Comparison of ENCODE assay signal across 15 cellular contexts in the genomic region with DNA sequence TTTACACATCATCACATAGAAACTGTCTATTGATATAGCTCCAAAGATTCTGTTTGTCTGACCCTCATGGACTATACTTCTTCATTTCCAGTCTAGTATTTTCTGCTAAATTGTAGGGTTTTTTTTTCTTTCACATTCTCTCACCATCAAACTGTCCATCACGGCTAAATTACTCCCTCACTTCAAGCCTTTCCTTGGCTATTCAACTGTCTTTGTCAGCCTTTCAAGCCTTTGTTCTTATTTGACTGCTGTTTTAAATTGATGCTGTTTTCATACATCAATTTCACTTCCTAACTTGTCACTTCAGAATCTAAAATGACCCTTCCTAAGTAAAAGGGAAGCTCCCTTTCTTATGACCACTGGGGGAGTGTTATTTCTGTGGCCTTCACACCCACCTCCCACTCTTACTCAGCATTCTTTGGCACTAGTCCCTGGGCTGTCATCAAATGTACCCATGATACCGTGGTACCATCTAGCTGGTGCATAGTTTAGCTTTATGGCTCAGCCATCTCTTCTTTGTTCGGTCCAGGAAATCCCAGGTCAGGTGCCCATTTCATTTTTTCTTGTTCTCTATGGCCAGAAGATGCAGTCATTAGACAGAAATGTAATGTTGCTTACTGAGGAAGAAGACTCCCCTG. TPM values are rescaled to one million over a fixed set of nuclear protein-coding genes. Genes with fewer than 3 reads are reported as not detected.
DNase-seq lines count a peak whose midpoint lies in the region; ATAC-seq and TF ChIP-seq lines count a peak whose summit lies in the region.
"Had no signal": no experiment of that assay in that cellular context is flagged by ENCODE, and none has a peak within 500 bp of the region (broad histone marks: within the 10 kb centered on the region; RNA-seq: fewer than 3 reads in every experiment).

No MANE protein-coding gene starts in this region.

- H3K9me3 ChIP-seq in neural progenitor cell (ENCODE audit: low read depth): no peaks in the 10 kb centered on the region
- H3K9me3 ChIP-seq: testis had no signal

- H3K27ac Mint-ChIP-seq in neural progenitor cell: no peak overlapping the region
- H3K27ac Mint-ChIP-seq: CD4-positive, CD25-positive, alpha-beta regulatory T cell; progenitor cell of endocrine pancreas had no signal

- H4K20me1 ChIP-seq in neural progenitor cell (ENCODE audit: low read depth): peaks cover 100% of the 10 kb centered on the region

- H3K4me3 Mint-ChIP-seq in neural progenitor cell: no peak overlapping the region
- H3K4me3 Mint-ChIP-seq: CD4-positive, CD25-positive, alpha-beta regulatory T cell had no signal

- H3K27me3 Mint-ChIP-seq in neural progenitor cell (ENCODE audit: insufficient read depth, low read depth): peaks cover 5% of the 10 kb centered on the region
- H3K27me3 Mint-ChIP-seq: progenitor cell of endocrine pancreas had no signal

- peaks cover 100% of the 10 kb centered on the region for H3K79me2 ChIP-seq in neural progenitor cell (ENCODE audit: low read depth)

- H3K27me3 ChIP-seq in neural progenitor cell: no peaks in the 10 kb centered on the region
- H3K27me3 ChIP-seq: testis had no signal

- peaks cover 24% of the 10 kb centered on the region for H3K4me1 Mint-ChIP-seq in neural progenitor cell
- H3K4me1 Mint-ChIP-seq: CD4-positive, CD25-positive, alpha-beta regulatory T cell had no signal

- H3K36me3 Mint-ChIP-seq in neural progenitor cell: peaks cover 81% of the 10 kb centered on the region
- H3K36me3 Mint-ChIP-seq: CD4-positive, CD25-positive, alpha-beta regulatory T cell had no signal

- H3K4me1 ChIP-seq in neural progenitor cell: peaks cover 41% of the 10 kb centered on the region

- H3F3A ChIP-seq in neural progenitor cell (ENCODE audit: low read depth): peaks cover 56% of the 10 kb centered on the region

- TF ChIP-seq CTCF in fibroblast of the aortic adventitia (IDR thresholded peaks at IDR 0.05; ENCODE audit: insufficient read depth, low read length) (peak; percentile 2), neural progenitor cell (IDR thresholded peaks at IDR 0.05) (no peak)

- H3K36me3 ChIP-seq in neural progenitor cell: peaks cover 36% of the 10 kb centered on the region

- no peak overlapping the region for H3K9ac ChIP-seq in neural progenitor cell

- DNase-seq in ELR (ENCODE audit: low read depth) (peak; percentile 29), RPMI7951 (ENCODE audit: low read depth) (peak; percentile 53), fibroblast of the aortic adventitia (ENCODE audit: low read depth) (peak; percentile 38), neural progenitor cell (ENCODE audit: low spot score) (no peak), cortex of kidney (lab: John Stamatoyannopoulos, UW) (no peak), NCI-H510A treated with DMSO at 0.1 percent for 48 hours (lab: John Stamatoyannopoulos, UW) (no peak)
- DNase-seq: CD4-positive, CD25-positive, alpha-beta regulatory T cell; kidney; NK-92 treated with Interleukin-12 subunit alpha and Interleukin-12 subunit beta, amount 100 ng/mL, for 24 hours; T-helper 1 cell; testis had no signal

- H3K4me3 ChIP-seq in fibroblast of the aortic adventitia (ENCODE audit: low read depth, low read length): peak overlapping the region; percentile 42
- no peak overlapping the region for H3K4me3 ChIP-seq in neural progenitor cell
- H3K4me3 ChIP-seq: testis had no signal

- no peak for ATAC-seq in HG03095 (IDR thresholded peaks at IDR 0.05; ENCODE audit: unreplicated experiment)
- ATAC-seq in HG03469 (IDR thresholded peaks at IDR 0.05; ENCODE audit: unreplicated experiment): no peak

- peak overlapping the region; percentile 60 for H3K4me2 ChIP-seq in neural progenitor cell

- H3K9me3 Mint-ChIP-seq in neural progenitor cell: peaks cover 59% of the 10 kb centered on the region

- no peak overlapping the region for H3K27ac ChIP-seq in neural progenitor cell
- H3K27ac ChIP-seq: epithelial cell of prostate, testis had no signal

- no peak overlapping the region for H2AFZ ChIP-seq in neural progenitor cell (replicated peaks)

RNA-seq across cellular contexts. Expression of a gene that starts 8.6 kb away (rescaled TPM):
- total RNA-seq in RPMI7951 (2014; rRNA removed; shearing (Covaris generic)): 15.2 and 20.7 TPM in 2 replicates
- total RNA-seq in fibroblast of the aortic adventitia (ENCODE audit: low replicate concordance) (245 and 251 TPM in 2 replicates), neural progenitor cell (ENCODE audit: low replicate concordance) (498 and 622 TPM in 2 replicates)
- total RNA-seq: CD4-positive, CD25-positive, alpha-beta regulatory T cell had no signal

Comparison
In these comparisons a context has a peak if more than half of its experiments do, and no peak if none do; other contexts are left out.
1. DNase-seq: peak in ELR (single experiment), RPMI7951 (single experiment) and fibroblast of the aortic adventitia (single experiment); none in neural progenitor cell (single experiment), cortex of kidney (single experiment) and NCI-H510A treated with DMSO at 0.1 percent for 48 hours (single experiment).
2. RNA of a gene that starts 8.6 kb away (total RNA-seq): 498 to 622 TPM in neural progenitor cell and 245 to 251 TPM in fibroblast of the aortic adventitia; 15.2 to 20.7 TPM in RPMI7951; every median in the first group is over 10 times any median in the second.